Comparison of ENCODE assay signal across 18 cellular contexts in the genomic region with DNA sequence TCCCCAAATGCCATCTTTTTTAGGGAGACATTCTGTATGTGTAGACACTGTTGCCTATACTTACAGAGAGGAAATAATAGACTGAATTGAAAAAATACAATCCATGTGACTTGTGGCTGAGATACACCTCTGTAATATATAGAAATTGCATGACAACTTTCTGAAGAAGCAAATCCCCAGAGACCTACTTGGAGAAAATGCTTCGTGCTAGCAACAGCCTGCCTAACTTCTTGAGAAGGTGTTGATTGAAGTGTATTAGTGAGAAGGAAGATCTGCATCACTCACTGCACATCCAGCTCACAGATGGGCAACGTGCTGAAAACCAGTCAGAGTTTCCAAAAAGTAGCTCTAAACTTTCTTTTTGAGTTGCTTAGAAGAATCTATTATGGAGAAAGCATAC.
DNase-seq lines count a peak whose midpoint lies in the region; ATAC-seq lines count a peak whose summit lies in the region.
"Had no signal": no experiment of that assay in that cellular context is flagged by ENCODE, and none has a peak within 500 bp of the region (broad histone marks: within the 10 kb centered on the region; RNA-seq: fewer than 3 reads in every experiment).

No MANE protein-coding gene starts in this region.

- peak; percentile 3 for DNase-seq in stimulated activated naive B cell treated with anti-CD40 and anti-IgM and Interleukin-4, amounts not matched to agents 10 μg/mL and 1 μg/mL and 100 μg/mL, for 72 hours
- DNase-seq in 8988T: no peak
- DNase-seq: Caco-2; CD4-positive, CD25-positive, alpha-beta regulatory T cell; EL; HFFc6; NCI-H1417; NCI-H2029; NCI-H510A treated with DMSO at 0.1 percent for 48 hours; NCI-H82; PC-3 had no signal

- H3K36me3 Mint-ChIP-seq in stimulated activated naive B cell treated with anti-CD40 and anti-IgM and Interleukin-4, amounts not matched to agents 10 μg/mL and 1 μg/mL and 100 μg/mL, for 72 hours: peaks cover 0 to 3% of the 10 kb centered on the region in 2 donors
- H3K36me3 Mint-ChIP-seq: CD4-positive, CD25-positive, alpha-beta regulatory T cell had no signal

- H3K4me1 Mint-ChIP-seq in stimulated activated naive B cell treated with anti-CD40 and anti-IgM and Interleukin-4, amounts not matched to agents 10 μg/mL and 1 μg/mL and 100 μg/mL, for 72 hours: no peaks in the 10 kb centered on the region
- H3K4me1 Mint-ChIP-seq: B cell; CD4-positive, CD25-positive, alpha-beta regulatory T cell had no signal

- H3K9me3 Mint-ChIP-seq in stimulated activated naive B cell treated with anti-CD40 and anti-IgM and Interleukin-4, amounts not matched to agents 10 μg/mL and 1 μg/mL and 100 μg/mL, for 72 hours: peaks cover 4% of the 10 kb centered on the region in 2 donors

- no peak overlapping the region for H3K27ac Mint-ChIP-seq in stimulated activated naive B cell treated with anti-CD40 and anti-IgM and Interleukin-4, amounts not matched to agents 10 μg/mL and 1 μg/mL and 100 μg/mL, for 72 hours
- H3K27ac Mint-ChIP-seq: B cell; CD4-positive, CD25-positive, alpha-beta regulatory T cell; HFFc6 had no signal

- H3K27me3 Mint-ChIP-seq in stimulated activated naive B cell treated with anti-CD40 and anti-IgM and Interleukin-4, amounts not matched to agents 10 μg/mL and 1 μg/mL and 100 μg/mL, for 72 hours: no peaks in the 10 kb centered on the region
- H3K27me3 Mint-ChIP-seq: B cell; CD4-positive, CD25-positive, alpha-beta regulatory T cell had no signal

- peak; percentile 75 for ATAC-seq in GM18909 (IDR thresholded peaks at IDR 0.05; ENCODE audit: poor library complexity, unreplicated experiment)
- peak; percentile 64 for ATAC-seq in GM21786 (IDR thresholded peaks at IDR 0.05; ENCODE audit: unreplicated experiment)
- ATAC-seq in HG03108 (IDR thresholded peaks at IDR 0.05; ENCODE audit: unreplicated experiment): peak; percentile 60
- ATAC-seq in stimulated activated naive B cell treated with anti-CD40 and anti-IgM and Interleukin-4, amounts not matched to agents 10 μg/mL and 1 μg/mL and 100 μg/mL, for 72 hours (replicated peaks): peak; percentile 80 to 82
- no peak for ATAC-seq in GM21825 (IDR thresholded peaks at IDR 0.05; ENCODE audit: unreplicated experiment)
- no peak for ATAC-seq in GM19452 (IDR thresholded peaks at IDR 0.05; ENCODE audit: unreplicated experiment)
- ATAC-seq: K562, PC-3 had no signal

- no peak overlapping the region for H3K4me3 Mint-ChIP-seq in stimulated activated naive B cell treated with anti-CD40 and anti-IgM and Interleukin-4, amounts not matched to agents 10 μg/mL and 1 μg/mL and 100 μg/mL, for 72 hours
- H3K4me3 Mint-ChIP-seq: B cell; CD4-positive, CD25-positive, alpha-beta regulatory T cell; HFFc6 had no signal

Comparison
In these comparisons a context has a peak if more than half of its experiments do, and no peak if none do; other contexts are left out.
1. ATAC-seq: peak in GM18909 (single experiment), GM21786 (single experiment), HG03108 (single experiment) and stimulated activated naive B cell treated with anti-CD40 and anti-IgM and Interleukin-4, amounts not matched to agents 10 μg/mL and 1 μg/mL and 100 μg/mL, for 72 hours (2 of 2); none in GM21825 (single experiment) and GM19452 (single experiment).